8 cellular contexts compared by ENCODE assay signal in the genomic region with DNA sequence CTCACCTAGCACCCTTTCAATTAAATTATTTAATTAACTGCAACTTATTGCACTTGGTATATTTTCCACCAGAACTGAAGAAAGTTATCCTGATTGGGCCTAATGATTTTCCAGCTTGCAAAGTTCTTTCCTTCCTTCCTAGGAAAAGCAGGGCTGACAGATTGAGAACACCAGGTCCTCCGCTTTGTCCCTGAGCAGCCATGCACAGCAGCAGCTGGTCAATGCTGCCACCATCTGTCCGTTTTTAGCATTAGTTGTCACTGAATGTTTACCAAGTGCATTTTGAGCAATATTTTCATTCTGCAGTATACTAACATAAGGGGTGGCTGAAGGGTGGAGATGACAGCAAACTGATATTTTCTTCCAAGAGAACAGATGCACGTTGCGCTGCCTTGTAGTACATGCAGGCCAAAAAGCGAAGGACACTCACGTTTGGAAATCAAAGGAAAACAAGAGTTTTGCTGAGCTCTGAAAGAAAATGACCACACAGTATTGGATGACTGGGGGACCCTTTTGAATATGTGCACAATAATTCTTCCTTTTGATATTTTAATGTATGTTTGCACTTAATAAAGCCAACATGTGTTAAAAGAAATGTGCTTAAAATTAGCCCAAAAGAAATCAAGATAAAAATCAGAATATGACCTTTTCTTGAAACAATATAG.
A peak's percentile ranks its signal among the peaks of the same experiment; 100 is the strongest.
DNase-seq lines count a peak whose midpoint lies in the region; ATAC-seq and TF ChIP-seq lines count a peak whose summit lies in the region.

No MANE protein-coding gene starts in this region.

- H3K4me3 ChIP-seq in thoracic aorta: no peak overlapping the region

- CTCF ChIA-PET in MCF 10A (lab: Yijun Ruan, JAX): interaction anchor here (0.6 to 5.3 kb wide), 31 partner anchors 8 to 1921 kb away, joined by 3 to 38 read pairs (median 4); no protein-coding TSS in a partner anchor

- POLR2A ChIA-PET in MCF 10A (lab: Yijun Ruan, JAX): no interaction called here

- TF ChIP-seq CTCF in MCF 10A (IDR thresholded peaks at IDR 0.05; ENCODE audit: unreplicated experiment): peak; percentile 91
- peak; percentile 55 for TF ChIP-seq CTCF in thoracic aorta (IDR thresholded peaks at IDR 0.05)
- no peak for TF ChIP-seq CTCF in natural killer cell (IDR thresholded peaks at IDR 0.05)

- H3K27me3 ChIP-seq in thoracic aorta (replicated peaks; ENCODE audit: insufficient read depth): no peaks in the 10 kb centered on the region

- no TSS peak for BruUV-seq in MCF 10A (replicated peaks; lab: Mats Ljungman, UMichigan)

- no peak overlapping the region for H3K27ac ChIP-seq in thoracic aorta

- intact Hi-C loops in MCF 10A (cut with micrococcal nuclease) (loop anchor here (1.0 to 10.0 kb wide), 5 partner anchors 138 to 1918 kb away; no protein-coding TSS in a partner anchor), natural killer cell (cut with micrococcal nuclease) (no loop called here)

- no peak overlapping the region for H3K27ac Mint-ChIP-seq in MCF 10A (ENCODE audit: low read depth, unreplicated experiment)
- no peak overlapping the region for H3K27ac Mint-ChIP-seq in natural killer cell

- H3K9me3 Mint-ChIP-seq in MCF 10A (ENCODE audit: unreplicated experiment): no peaks in the 10 kb centered on the region
- H3K9me3 Mint-ChIP-seq in natural killer cell: no peaks in the 10 kb centered on the region

- ATAC-seq in GM18858 (IDR thresholded peaks at IDR 0.05; ENCODE audit: unreplicated experiment): peak; percentile 62
- peak; percentile 73 for ATAC-seq in HG03378 (IDR thresholded peaks at IDR 0.05; ENCODE audit: unreplicated experiment)
- ATAC-seq in thoracic aorta (ENCODE audit: insufficient number of reproducible peaks, low FRiP score, low read depth): peak; percentile 50
- ATAC-seq in natural killer cell: no peak

- H3K36me3 Mint-ChIP-seq in MCF 10A (ENCODE audit: insufficient read depth, unreplicated experiment): no peaks in the 10 kb centered on the region
- no peaks in the 10 kb centered on the region for H3K36me3 Mint-ChIP-seq in natural killer cell

- no peaks in the 10 kb centered on the region for H3K36me3 ChIP-seq in thoracic aorta

- H3K4me3 Mint-ChIP-seq in MCF 10A (ENCODE audit: unreplicated experiment): no peak overlapping the region
- no peak overlapping the region for H3K4me3 Mint-ChIP-seq in natural killer cell

- no peaks in the 10 kb centered on the region for H3K4me1 Mint-ChIP-seq in MCF 10A (ENCODE audit: insufficient read depth, unreplicated experiment)
- H3K4me1 Mint-ChIP-seq in natural killer cell: no peaks in the 10 kb centered on the region

- DNase-seq in AG20443 (ENCODE audit: low spot score): peak; percentile 88
- DNase-seq in NCI-H524 treated with DMSO at 0.1 percent for 48 hours (lab: John Stamatoyannopoulos, UW): peak; percentile 42
- peak; percentile 70 for DNase-seq in MCF 10A (ENCODE audit: unreplicated experiment)
- DNase-seq in inferior parietal cortex (ENCODE audit: extremely low spot score): peak; percentile 87
- DNase-seq in thoracic aorta (ENCODE audit: low spot score): no peak
- no peak for DNase-seq in natural killer cell

- H3K9me3 ChIP-seq in thoracic aorta: no peaks in the 10 kb centered on the region

- H3K27me3 Mint-ChIP-seq in MCF 10A (ENCODE audit: insufficient read depth, unreplicated experiment) (peaks cover 14% of the 10 kb centered on the region), natural killer cell (ENCODE audit: low read depth in 2 of 2) (no peaks in the 10 kb centered on the region)

- H3K4me1 ChIP-seq in thoracic aorta (ENCODE audit: control insufficient read depth in 1 of 2, low read depth in 2 of 2): peaks cover 11 to 12% of the 10 kb centered on the region in 2 donors

Comparison
In these comparisons a context has a peak if more than half of its experiments do, and no peak if none do; other contexts are left out.
1. DNase-seq: peak in AG20443 (single experiment), NCI-H524 treated with DMSO at 0.1 percent for 48 hours (single experiment), MCF 10A (single experiment) and inferior parietal cortex (single experiment); none in thoracic aorta (single experiment) and natural killer cell (single experiment).
2. ATAC-seq: peak in GM18858 (single experiment), HG03378 (single experiment) and thoracic aorta (single experiment); none in natural killer cell (0 of 3).